Comparison of ENCODE assay signal across 8 cellular contexts in the genomic region with DNA sequence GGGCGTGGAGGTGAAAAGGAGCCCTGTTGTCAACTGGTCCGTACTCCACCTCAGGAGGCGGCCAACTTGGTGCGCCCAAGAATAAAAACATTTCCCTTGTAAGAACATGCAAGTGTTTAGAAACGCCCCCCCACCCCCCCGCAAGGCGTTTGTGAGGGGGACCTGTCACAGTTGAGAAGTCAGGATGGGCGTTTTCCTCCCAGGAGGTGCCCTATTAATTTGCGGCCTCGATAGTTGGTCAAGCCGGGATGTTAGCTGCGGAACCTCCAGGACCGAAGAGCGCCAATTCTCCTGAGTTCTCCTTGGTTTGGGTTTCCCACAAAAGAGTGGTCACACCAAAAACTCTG. TPM values are rescaled to one million over a fixed set of nuclear protein-coding genes. Genes with fewer than 3 reads are reported as not detected.
DNase-seq lines count a peak whose midpoint lies in the region; ATAC-seq and TF ChIP-seq lines count a peak whose summit lies in the region.

No MANE protein-coding gene starts in this region.

- ATAC-seq in sciatic nerve (peak; percentile 23), HG02763 (IDR thresholded peaks at IDR 0.05; ENCODE audit: unreplicated experiment) (no peak)

- intact Hi-C loops in head of caudate nucleus (cut with DNase I) = loop anchor here (2.0 to 5.0 kb wide), 2 partner anchors 35 to 42 kb away; partner anchors contain the start of gene HMGB2
- intact Hi-C loops in sciatic nerve (cut with DNase I) = no loop called here

- DNase-seq in A172 (ENCODE audit: low spot score) = peak; percentile 47
- peak; percentile 29 for DNase-seq in GM20000 (ENCODE audit: low spot score)
- DNase-seq in activated T-helper 1 cell treated with anti-CD3 and anti-CD28 coated beads, Interleukin-2, amount 50 U/mL, for 16 hours (ENCODE audit: low read depth in 1 of 2, low spot score in 1 of 2) = peak; percentile 36 to 46
- DNase-seq in head of caudate nucleus = peak in 30 of 42 donors; percentile 4 to 62 (median 34)
- peak; percentile 82 for DNase-seq in sciatic nerve (ENCODE audit: low spot score)
- DNase-seq in cerebellar cortex (ENCODE audit: low spot score) = no peak

- H3K36me3 ChIP-seq in KMS-11 (ENCODE audit: insufficient read depth) = 0 out of 2 replicates have a peak, but pooled peaks cover 5% of the 10 kb centered on the region

- H3K9ac ChIP-seq in KMS-11 = peak overlapping the region; percentile 72

- no peak overlapping the region for H3K4me3 ChIP-seq in KMS-11 (IDR thresholded peaks at IDR 0.05; ENCODE audit: insufficient read depth, low read depth, low read length)

- peak overlapping the region; percentile 30; the same call in 1 of the 2 replicates for H3K4me2 ChIP-seq in KMS-11

- peaks cover 4% of the 10 kb centered on the region; the same call in 1 of the 2 replicates for H4K20me1 ChIP-seq in KMS-11 (ENCODE audit: insufficient read depth)

- peaks cover 29% of the 10 kb centered on the region for H3K4me1 ChIP-seq in KMS-11 (ENCODE audit: low read depth, poor library complexity, severe bottlenecking)

- H2AFZ ChIP-seq in KMS-11 (ENCODE audit: low read depth) = peak overlapping the region; percentile 53

- peak overlapping the region; percentile 63 for H3K27ac ChIP-seq in KMS-11

- H3K27me3 ChIP-seq in KMS-11 (ENCODE audit: insufficient read depth, low read depth) = no peaks in the 10 kb centered on the region

- no peak for TF ChIP-seq CTCF in GM20000 (IDR thresholded peaks at IDR 0.05; ENCODE audit: extremely low read depth, missing control alignments)
- no peak for TF ChIP-seq CTCF in KMS-11 (conservative IDR thresholded peaks at IDR 0.05; ENCODE audit: low read depth, low read length)

- H3K79me2 ChIP-seq in KMS-11 (ENCODE audit: insufficient read depth, low read depth) = peaks cover 39% of the 10 kb centered on the region

RNA-seq across cellular contexts. Expression of gene SAP30, which starts 0.7 kb away (rescaled TPM):
- total RNA-seq in A172 (2014; rRNA removed; shearing (Covaris generic)) = 69.5 and 80.4 TPM in 2 replicates
- 15.4 TPM for total RNA-seq in sciatic nerve

RNA-seq across cellular contexts. Expression of gene SCRG1, which starts 28.8 kb away (rescaled TPM):
- total RNA-seq in A172 (2014; rRNA removed; shearing (Covaris generic)) = not detected in 2 replicates
- 1.5 TPM for total RNA-seq in sciatic nerve

RNA-seq across cellular contexts. Expression of gene HMGB2, which starts 35.9 kb away (rescaled TPM):
- total RNA-seq in A172 (2014; rRNA removed; shearing (Covaris generic)) = 259 and 290 TPM in 2 replicates
- 54.1 TPM for total RNA-seq in sciatic nerve
